2 cellular contexts compared by ENCODE assay signal in genomic region chr14:103349982-103350381, GRCh38.
TF ChIP-seq lines count a peak whose summit lies in the region.

No MANE protein-coding gene starts in this region.

TF ChIP-seq in HEK293, 187 proteins besides CTCF, POLR2A, EP300 and RAD21:
- TF ChIP-seq ZNF701 (tag by site-specific recombination; IDR thresholded peaks at IDR 0.05) (no peak), GFI1B (tag by site-specific recombination; IDR thresholded peaks at IDR 0.05) (no peak), TSHZ1 (tag by site-specific recombination; IDR thresholded peaks at IDR 0.05; ENCODE audit: borderline replicate concordance) (peak; percentile 94)

TF ChIP-seq in K562, 482 proteins besides CTCF, POLR2A, EP300 and RAD21:
- TF ChIP-seq STAG1 (CRISPR knock-in tag; IDR thresholded peaks at IDR 0.05; ENCODE audit: borderline replicate concordance) (no peak), MYBL2 (IDR thresholded peaks at IDR 0.05; ENCODE audit: low read depth) (no peak), MYBL2 (CRISPR knock-in tag; IDR thresholded peaks at IDR 0.05; ENCODE audit: borderline replicate concordance) (no peak), ZNF143 (CRISPR knock-in tag; IDR thresholded peaks at IDR 0.05) (no peak), NCOA4 (IDR thresholded peaks at IDR 0.05; ENCODE audit: partially characterized antibody) (no peak), ZNF766 (CRISPR knock-in tag; conservative IDR thresholded peaks at IDR 0.05) (no peak), ARHGAP35 (IDR thresholded peaks at IDR 0.05; ENCODE audit: partially characterized antibody) (peak; percentile 83), NONO (IDR thresholded peaks at IDR 0.05; ENCODE audit: low read depth in 2 of 2, low read length in 1 of 2) (no peak), CREM (IDR thresholded peaks at IDR 0.05; ENCODE audit: low read depth) (0 out of 2 replicates have a peak, but pooled peaks have one; percentile 11), EP400 (IDR thresholded peaks at IDR 0.05) (no peak), ZNF589 (CRISPR knock-in tag; IDR thresholded peaks at IDR 0.05; ENCODE audit: low read depth) (no peak), POLR2H (tag; IDR thresholded peaks at IDR 0.05; ENCODE audit: low read depth) (no peak), HOMEZ (CRISPR knock-in tag; IDR thresholded peaks at IDR 0.05) (no peak), TBP (optimal IDR thresholded peaks at IDR 0.05; ENCODE audit: low read depth, low read length) (no peak), NCOA1 (IDR thresholded peaks at IDR 0.05; ENCODE audit: low read depth) (no peak), ATF1 (CRISPR knock-in tag; IDR thresholded peaks at IDR 0.05) (no peak), ATF1 (tag; IDR thresholded peaks at IDR 0.05) (no peak), TEAD2 (tag; IDR thresholded peaks at IDR 0.05) (no peak), THRAP3 (IDR thresholded peaks at IDR 0.05; ENCODE audit: borderline replicate concordance) (no peak), ZNF707 (CRISPR knock-in tag; conservative IDR thresholded peaks at IDR 0.05) (no peak), SMARCC2 (IDR thresholded peaks at IDR 0.05; ENCODE audit: low read depth) (no peak), FOXK1 (CRISPR knock-in tag; IDR thresholded peaks at IDR 0.05; ENCODE audit: borderline replicate concordance) (no peak), MAX (CRISPR knock-in tag; IDR thresholded peaks at IDR 0.05) (no peak), NFXL1 (CRISPR knock-in tag; IDR thresholded peaks at IDR 0.05) (no peak), PBX2 (CRISPR knock-in tag; IDR thresholded peaks at IDR 0.05; ENCODE audit: low read depth) (no peak), PBX2 (tag; conservative IDR thresholded peaks at IDR 0.05; ENCODE audit: low read depth) (peak; percentile 72), NFYB (IDR thresholded peaks at IDR 0.05; ENCODE audit: extremely low read depth, insufficient read length) (no peak), MEIS2 (IDR thresholded peaks at IDR 0.05; ENCODE audit: partially characterized antibody) (peak; percentile 82), PML (IDR thresholded peaks at IDR 0.05; ENCODE audit: low read length) (no peak), BRF1 (IDR thresholded peaks at IDR 0.05; ENCODE audit: borderline replicate concordance, extremely low read depth, insufficient read length) (no peak), ZBTB11 (CRISPR knock-in tag; IDR thresholded peaks at IDR 0.05) (no peak), CREB1 (IDR thresholded peaks at IDR 0.05) (peak; percentile 48; the same call in 1 of the 2 replicates), CREB1 (CRISPR knock-in tag; IDR thresholded peaks at IDR 0.05) (no peak), PKNOX1 (IDR thresholded peaks at IDR 0.05) (peak; percentile 89), ZNF512 (tag; IDR thresholded peaks at IDR 0.05) (no peak), ZNF23 (CRISPR knock-in tag; IDR thresholded peaks at IDR 0.05) (no peak), REST (CRISPR knock-in tag; IDR thresholded peaks at IDR 0.05; ENCODE audit: low read depth) (no peak), TRIM25 (IDR thresholded peaks at IDR 0.05; ENCODE audit: borderline replicate concordance) (no peak), SMC3 (conservative IDR thresholded peaks at IDR 0.05; ENCODE audit: insufficient read depth, low read depth, low read length) (no peak), FOXJ3 (CRISPR knock-in tag; IDR thresholded peaks at IDR 0.05) (no peak), FOXP1 (CRISPR knock-in tag; IDR thresholded peaks at IDR 0.05) (no peak), NR0B1 (IDR thresholded peaks at IDR 0.05; ENCODE audit: partially characterized antibody) (no peak), RBM22 (IDR thresholded peaks at IDR 0.05; ENCODE audit: low read depth, low read length, poor library complexity, severe bottlenecking) (no peak), ZBTB34 (CRISPR knock-in tag; IDR thresholded peaks at IDR 0.05) (no peak), NR1H2 (CRISPR knock-in tag; IDR thresholded peaks at IDR 0.05) (no peak)
